1 cellular context compared by ENCODE assay signal in the genomic region with DNA sequence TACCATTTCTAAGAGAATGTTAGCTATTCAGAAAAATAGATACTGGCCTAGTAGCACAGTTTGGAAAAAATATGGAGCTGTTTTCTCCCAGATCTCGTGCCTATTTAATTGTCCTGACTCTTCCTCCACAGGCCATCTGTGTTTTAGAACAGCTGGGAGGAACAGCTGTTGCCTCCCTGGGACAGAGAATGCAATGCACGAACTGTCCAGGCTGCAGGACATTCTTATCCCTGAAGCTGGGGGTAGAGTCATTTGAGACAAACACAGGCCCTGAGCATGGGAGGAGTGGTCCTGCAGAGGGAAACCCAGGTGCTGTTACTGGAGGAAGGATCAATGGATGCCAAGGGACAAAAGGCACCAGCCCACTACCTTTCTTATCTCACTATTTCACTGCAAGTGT.
TF ChIP-seq lines count a peak whose summit lies in the region.

No MANE protein-coding gene starts in this region.

TF ChIP-seq in SK-N-SH, 30 proteins besides CTCF, POLR2A, EP300 and RAD21 (continued from another document):
- TF ChIP-seq, protein P1, sequence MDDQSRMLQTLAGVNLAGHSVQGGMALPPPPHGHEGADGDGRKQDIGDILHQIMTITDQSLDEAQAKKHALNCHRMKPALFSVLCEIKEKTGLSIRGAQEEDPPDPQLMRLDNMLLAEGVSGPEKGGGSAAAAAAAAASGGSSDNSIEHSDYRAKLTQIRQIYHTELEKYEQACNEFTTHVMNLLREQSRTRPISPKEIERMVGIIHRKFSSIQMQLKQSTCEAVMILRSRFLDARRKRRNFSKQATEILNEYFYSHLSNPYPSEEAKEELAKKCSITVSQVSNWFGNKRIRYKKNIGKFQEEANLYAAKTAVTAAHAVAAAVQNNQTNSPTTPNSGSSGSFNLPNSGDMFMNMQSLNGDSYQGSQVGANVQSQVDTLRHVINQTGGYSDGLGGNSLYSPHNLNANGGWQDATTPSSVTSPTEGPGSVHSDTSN (IDR thresholded peaks at IDR 0.05): no peak
- TF ChIP-seq FOXM1 (IDR thresholded peaks at IDR 0.05; ENCODE audit: low read depth) (no peak), RCOR1 (IDR thresholded peaks at IDR 0.05; ENCODE audit: low read length) (no peak), EZH2phosphoT487 (IDR thresholded peaks at IDR 0.05; ENCODE audit: borderline replicate concordance, low read depth) (no peak), RXRA (IDR thresholded peaks at IDR 0.05; ENCODE audit: borderline replicate concordance, low read depth) (no peak), SIN3A (IDR thresholded peaks at IDR 0.05; ENCODE audit: borderline replicate concordance, low read depth, low read length) (no peak), ELF1 (IDR thresholded peaks at IDR 0.05) (no peak), NFIC (IDR thresholded peaks at IDR 0.05; ENCODE audit: borderline replicate concordance) (no peak), GABPA (IDR thresholded peaks at IDR 0.05; ENCODE audit: low read depth) (no peak)
- TF ChIP-seq, protein P2, sequence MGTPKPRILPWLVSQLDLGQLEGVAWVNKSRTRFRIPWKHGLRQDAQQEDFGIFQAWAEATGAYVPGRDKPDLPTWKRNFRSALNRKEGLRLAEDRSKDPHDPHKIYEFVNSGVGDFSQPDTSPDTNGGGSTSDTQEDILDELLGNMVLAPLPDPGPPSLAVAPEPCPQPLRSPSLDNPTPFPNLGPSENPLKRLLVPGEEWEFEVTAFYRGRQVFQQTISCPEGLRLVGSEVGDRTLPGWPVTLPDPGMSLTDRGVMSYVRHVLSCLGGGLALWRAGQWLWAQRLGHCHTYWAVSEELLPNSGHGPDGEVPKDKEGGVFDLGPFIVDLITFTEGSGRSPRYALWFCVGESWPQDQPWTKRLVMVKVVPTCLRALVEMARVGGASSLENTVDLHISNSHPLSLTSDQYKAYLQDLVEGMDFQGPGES (IDR thresholded peaks at IDR 0.05; ENCODE audit: low read depth, low read length): no peak
TF ChIP-seq in SK-N-SH: peak in this region for 0.
